Comparison of ENCODE assay signal across 12 cellular contexts in genomic region chr2:8257502-8257901, GRCh38.
DNase-seq lines count a peak whose midpoint lies in the region; ATAC-seq and TF ChIP-seq lines count a peak whose summit lies in the region.
"Had no signal": no experiment of that assay in that cellular context is flagged by ENCODE, and none has a peak within 500 bp of the region (broad histone marks: within the 10 kb centered on the region; RNA-seq: fewer than 3 reads in every experiment).

No MANE protein-coding gene starts in this region.

- no peak for TF ChIP-seq CTCF in WTC11 (IDR thresholded peaks at IDR 0.05)
- TF ChIP-seq CTCF in endodermal cell (conservative IDR thresholded peaks at IDR 0.05) = no peak

- H3K9ac ChIP-seq in endodermal cell (ENCODE audit: extremely low read depth, low read length, poor library complexity, severe bottlenecking) = no peak overlapping the region

- H3K27me3 ChIP-seq in H7 (ENCODE audit: control insufficient read depth, insufficient read depth, low read length) (no peaks in the 10 kb centered on the region), endodermal cell (ENCODE audit: control insufficient read depth, insufficient read depth, low read length, poor library complexity, severe bottlenecking) (no peaks in the 10 kb centered on the region)

- peaks cover 2% of the 10 kb centered on the region for H3K9me3 ChIP-seq in endodermal cell (ENCODE audit: control insufficient read depth, low read length)

- H3K27me3 Mint-ChIP-seq in WTC11 (ENCODE audit: low read depth) (peaks cover 3% of the 10 kb centered on the region; the same call in 1 of the 2 replicates), endodermal cell (ENCODE audit: insufficient read depth) (no peaks in the 10 kb centered on the region)
- H3K27me3 Mint-ChIP-seq: CD4-positive, alpha-beta T cell had no signal

- DNase-seq in H7 (peak; percentile 40), WTC11 (ENCODE audit: low spot score) (no peak), endodermal cell (peak; percentile 76), T1000 (lab: John Stamatoyannopoulos, UW) (no peak), NCI-H446 treated with DMSO at 0.1 percent for 48 hours (lab: John Stamatoyannopoulos, UW) (no peak), HK-2 (ENCODE audit: unreplicated experiment) (no peak)
- DNase-seq: C1 segment of cervical spinal cord; CD4-positive, alpha-beta T cell; DMS79 had no signal

- ATAC-seq in WTC11 (no peak), HG03095 (IDR thresholded peaks at IDR 0.05; ENCODE audit: unreplicated experiment) (no peak)
- ATAC-seq: HCT116 had no signal

- no peak overlapping the region for H3K27ac ChIP-seq in endodermal cell (ENCODE audit: low read depth, low read length)

- H3K4me3 ChIP-seq in H7 (ENCODE audit: insufficient read depth, low read depth, low read length) (no peak overlapping the region), endodermal cell (ENCODE audit: low read length) (no peak overlapping the region)

- H3K4me3 Mint-ChIP-seq in WTC11 = no peak overlapping the region
- H3K4me3 Mint-ChIP-seq in endodermal cell = no peak overlapping the region
- H3K4me3 Mint-ChIP-seq: B cell; CD4-positive, alpha-beta T cell had no signal

- H3K27ac Mint-ChIP-seq in WTC11 = no peak overlapping the region
- H3K27ac Mint-ChIP-seq in endodermal cell = no peak overlapping the region
- H3K27ac Mint-ChIP-seq: B cell; CD4-positive, alpha-beta T cell had no signal

- H3K36me3 ChIP-seq in H7 (replicated peaks; ENCODE audit: control insufficient read depth, insufficient read depth, low read length) = no peaks in the 10 kb centered on the region
- no peaks in the 10 kb centered on the region for H3K36me3 ChIP-seq in endodermal cell (ENCODE audit: control insufficient read depth, insufficient read depth, low read length)

- peaks cover 24% of the 10 kb centered on the region for H3K4me1 ChIP-seq in endodermal cell (ENCODE audit: control insufficient read depth, insufficient read depth, low read length)

- CTCF ChIA-PET in WTC11 (lab: Charles Lee) = no interaction called here

- no peaks in the 10 kb centered on the region for H3K36me3 Mint-ChIP-seq in WTC11
- H3K36me3 Mint-ChIP-seq in endodermal cell (ENCODE audit: low read depth) = no peaks in the 10 kb centered on the region

- 40 to 43% methylated on average over 1 to 4 of the region's 4 CpGs for WGBS in endodermal cell (ENCODE audit: insufficient coverage in 1 of 2, insufficient read length in 1 of 2), 2 experiments

- POLR2A ChIA-PET in WTC11 (lab: Charles Lee) = no interaction called here

- H3K4me1 Mint-ChIP-seq in WTC11 (peaks cover 63% of the 10 kb centered on the region), endodermal cell (peaks cover 74% of the 10 kb centered on the region)
- H3K4me1 Mint-ChIP-seq: B cell had no signal

- H3K9me3 Mint-ChIP-seq in WTC11 = no peaks in the 10 kb centered on the region
- H3K9me3 Mint-ChIP-seq in endodermal cell = peaks cover 2% of the 10 kb centered on the region
- H3K9me3 Mint-ChIP-seq: CD4-positive, alpha-beta T cell had no signal

TF ChIP-seq in WTC11, 78 proteins besides CTCF, POLR2A, EP300 and RAD21:
- no peak for TF ChIP-seq SOX15 (CRISPR knock-in tag; IDR thresholded peaks at IDR 0.05)
- peak; percentile 75 for TF ChIP-seq ZNF423 (CRISPR knock-in tag; IDR thresholded peaks at IDR 0.05)

Comparison
In these comparisons a context has a peak if more than half of its experiments do, and no peak if none do; other contexts are left out.
1. DNase-seq: peak in H7 (single experiment) and endodermal cell (single experiment); none in WTC11 (single experiment), T1000 (single experiment), NCI-H446 treated with DMSO at 0.1 percent for 48 hours (single experiment) and HK-2 (single experiment).